ENCODE assay signal across 8 cellular contexts in the genomic region with DNA sequence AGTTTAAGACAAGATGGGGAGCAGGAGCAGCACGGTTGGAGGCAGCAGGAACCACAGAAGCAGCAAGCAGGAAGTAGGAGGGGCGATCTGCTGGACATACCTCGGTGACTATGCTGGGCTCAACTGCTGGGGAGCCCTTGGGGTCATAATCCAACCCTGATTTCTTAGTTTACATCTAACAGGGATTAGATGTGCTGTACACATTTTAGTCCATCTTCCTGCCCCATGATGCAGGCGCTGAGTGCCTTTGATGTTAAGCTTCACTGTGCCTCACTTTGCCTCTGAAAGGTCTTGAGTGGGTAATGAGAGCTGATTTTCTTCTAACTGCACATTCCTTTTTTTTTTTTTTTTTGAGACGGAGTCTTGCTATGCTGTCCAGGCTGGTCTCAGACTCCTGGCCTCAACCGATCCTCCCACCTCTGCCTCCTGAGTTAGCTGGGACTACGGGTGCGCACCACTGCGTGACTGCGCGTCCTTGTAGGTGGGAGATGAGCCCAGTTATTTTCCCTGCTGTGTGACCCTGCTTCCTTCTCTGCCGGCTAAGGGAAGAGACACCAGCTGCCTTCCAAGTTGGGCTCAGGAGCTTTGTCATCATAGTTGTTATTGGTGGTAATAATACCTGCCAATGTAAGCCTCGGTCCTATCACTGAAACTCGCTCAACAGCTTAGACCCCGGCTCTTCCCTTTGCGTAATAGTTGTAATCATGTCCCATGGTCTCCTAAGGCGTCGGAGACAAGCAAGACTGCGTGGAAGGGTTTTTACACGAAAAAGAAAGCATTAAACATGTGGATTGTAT. TPM values are rescaled to one million over a fixed set of nuclear protein-coding genes. Genes with fewer than 3 reads are reported as not detected.
DNase-seq lines count a peak whose midpoint lies in the region.

No MANE protein-coding gene starts in this region.

- H3K27ac Mint-ChIP-seq in activated naive CD8-positive, alpha-beta T cell treated with anti-CD3 and anti-CD28 coated beads for 36 hours = peak overlapping the region; percentile 93

- peaks cover 1 to 20% (median 18%) of the 10 kb centered on the region in 5 donors for H3K4me1 ChIP-seq in subcutaneous abdominal adipose tissue (ENCODE audit: control insufficient read depth in 5 of 5, insufficient read depth in 5 of 5, low read length in 5 of 5)

- H3K4me1 Mint-ChIP-seq in activated naive CD8-positive, alpha-beta T cell treated with anti-CD3 and anti-CD28 coated beads for 36 hours = peaks cover 49% of the 10 kb centered on the region

- no peaks in the 10 kb centered on the region for H3K9me3 ChIP-seq in subcutaneous abdominal adipose tissue (ENCODE audit: control insufficient read depth in 5 of 5, low read length in 5 of 5)

- no peaks in the 10 kb centered on the region for H3K36me3 ChIP-seq in subcutaneous abdominal adipose tissue (ENCODE audit: control insufficient read depth in 5 of 5, insufficient read depth in 5 of 5, low read length in 5 of 5)

- H3K9ac ChIP-seq in subcutaneous abdominal adipose tissue (ENCODE audit: low read length in 5 of 5) = peak overlapping the region in 2 of 5 donors; percentile 23 to 27

- no peaks in the 10 kb centered on the region for H3K27me3 Mint-ChIP-seq in activated naive CD8-positive, alpha-beta T cell treated with anti-CD3 and anti-CD28 coated beads for 36 hours

- DNase-seq in NK-92 treated with Interleukin-12 subunit alpha and Interleukin-12 subunit beta, amount 100 ng/mL, for 24 hours (lab: John Stamatoyannopoulos, UW) = peak; percentile 47
- no peak for DNase-seq in NK-92 (lab: John Stamatoyannopoulos, UW; ENCODE audit: unreplicated experiment)
- DNase-seq in NCI-H146 (lab: John Stamatoyannopoulos, UW) = peak; percentile 37
- DNase-seq in activated naive CD8-positive, alpha-beta T cell treated with anti-CD3 and anti-CD28 coated beads for 36 hours = peak; percentile 51
- DNase-seq in iris pigment epithelial cell (ENCODE audit: low read depth) = peak; percentile 51
- DNase-seq in NCI-H1092 treated with DMSO at 0.1 percent for 48 hours (lab: John Stamatoyannopoulos, UW) = no peak
- no peak for DNase-seq in posterior vena cava (ENCODE audit: low spot score)

- peak overlapping the region; percentile 72 to 82 (median 78) for H3K4me3 ChIP-seq in subcutaneous abdominal adipose tissue (ENCODE audit: low read depth in 1 of 5, low read length in 5 of 5)

- H3K27ac ChIP-seq in subcutaneous abdominal adipose tissue (ENCODE audit: low read depth, low read length) = no peak overlapping the region

- H3K36me3 Mint-ChIP-seq in activated naive CD8-positive, alpha-beta T cell treated with anti-CD3 and anti-CD28 coated beads for 36 hours = peaks cover 17% of the 10 kb centered on the region

- H3K9me3 Mint-ChIP-seq in activated naive CD8-positive, alpha-beta T cell treated with anti-CD3 and anti-CD28 coated beads for 36 hours = no peaks in the 10 kb centered on the region

- intact Hi-C loops in posterior vena cava (cut with DNase I) = no loop called here

- H3K27me3 ChIP-seq in subcutaneous abdominal adipose tissue (ENCODE audit: control insufficient read depth in 5 of 5, insufficient read depth in 4 of 5, low read length in 5 of 5) = peaks cover 0 to 3% (median 0%) of the 10 kb centered on the region in 5 donors

- H3K4me3 Mint-ChIP-seq in activated naive CD8-positive, alpha-beta T cell treated with anti-CD3 and anti-CD28 coated beads for 36 hours = peak overlapping the region; percentile 89

RNA-seq across cellular contexts. Expression of gene RCAN3, which starts 1.1 kb away (rescaled TPM):
- total RNA-seq in activated naive CD8-positive, alpha-beta T cell treated with anti-CD3 and anti-CD28 coated beads for 36 hours = 10 to 100 TPM; 67.2 to 67.7 TPM
- total RNA-seq in posterior vena cava = 1 to 10 TPM; 6.0 to 9.9 TPM

RNA-seq across cellular contexts. Expression of gene NCMAP, which starts 54.3 kb away (rescaled TPM):
- under 1 TPM; 0.16 to 0.21 TPM for total RNA-seq in activated naive CD8-positive, alpha-beta T cell treated with anti-CD3 and anti-CD28 coated beads for 36 hours
- total RNA-seq in posterior vena cava = not detected

Comparison
In these comparisons a context has a peak if more than half of its experiments do, and no peak if none do; other contexts are left out.
1. DNase-seq: peak in NK-92 treated with Interleukin-12 subunit alpha and Interleukin-12 subunit beta, amount 100 ng/mL, for 24 hours (single experiment), NCI-H146 (single experiment), activated naive CD8-positive, alpha-beta T cell treated with anti-CD3 and anti-CD28 coated beads for 36 hours (single experiment) and iris pigment epithelial cell (single experiment); none in NK-92 (single experiment), NCI-H1092 treated with DMSO at 0.1 percent for 48 hours (single experiment) and posterior vena cava (single experiment).
2. RNA of gene RCAN3, which starts 1.1 kb away (total RNA-seq): 67.2 to 67.7 TPM in activated naive CD8-positive, alpha-beta T cell treated with anti-CD3 and anti-CD28 coated beads for 36 hours; 6.0 to 9.9 TPM in posterior vena cava; every median in the first group is over 4 times any median in the second.